ENCODE assay signal across 8 cellular contexts in genomic region chr10:124530215-124530665, GRCh38.
DNase-seq lines count a peak whose midpoint lies in the region; ATAC-seq and TF ChIP-seq lines count a peak whose summit lies in the region.

No MANE protein-coding gene starts in this region.

- 0 out of 22 replicates have a peak overlapping the region, but pooled peaks of 2 of the 11 experiments have one; percentile 17 to 24 for H3K9ac ChIP-seq in BLaER1 treated with 17β-estradiol and CSF1 and Interleukin-3, amounts not matched to agents 10 nM and 100 nM
- H3K9ac ChIP-seq in mesenchymal stem cell (ENCODE audit: low read length) = peak overlapping the region; percentile 55

- DNase-seq in NCI-H69 (lab: John Stamatoyannopoulos, UW) = peak; percentile 79
- DNase-seq in activated CD4-positive, alpha-beta memory T cell treated with anti-CD3 and anti-CD28 coated beads, Interleukin-2, amount 10 ng/mL, durations not matched to agents 7 days and 5 days = peak; percentile 88
- peak; percentile 85 to 92 (median 89) for DNase-seq in dorsolateral prefrontal cortex
- peak; percentile 83 for DNase-seq in mesenchymal stem cell
- peak; percentile 80 for DNase-seq in stimulated activated CD8-positive, alpha-beta memory T cell treated with anti-CD3 and anti-CD28 coated beads, Interleukin-15, amount 100 ng/mL, for 24 hours (ENCODE audit: low read depth)

- no peak overlapping the region for H3K4me3 ChIP-seq in BLaER1 treated with 17β-estradiol and CSF1 and Interleukin-3, amounts not matched to agents 10 nM and 100 nM
- H3K4me3 ChIP-seq in dorsolateral prefrontal cortex = peak overlapping the region in 9 of 59 donors; percentile 5 to 39 (median 28)
- H3K4me3 ChIP-seq in mesenchymal stem cell (ENCODE audit: insufficient read depth in 1 of 2, low read depth in 1 of 2, low read length in 2 of 2) = no peak overlapping the region

- H3K18ac ChIP-seq in mesenchymal stem cell (ENCODE audit: low read depth in 1 of 2, low read length in 2 of 2) = peak overlapping the region; percentile 29 to 74

- H3K36me3 ChIP-seq in BLaER1 treated with 17β-estradiol and CSF1 and Interleukin-3, amounts not matched to agents 10 nM and 100 nM = no peaks in the 10 kb centered on the region
- H3K36me3 ChIP-seq in mesenchymal stem cell (ENCODE audit: control insufficient read depth in 1 of 2, insufficient read depth in 2 of 2, low read depth in 1 of 2, low read length in 2 of 2) = no peaks in the 10 kb centered on the region

- peak overlapping the region in 1 of 2 experiments; percentile 91 for H3K14ac ChIP-seq in mesenchymal stem cell (ENCODE audit: low read length in 2 of 2)

- H3K4me1 Mint-ChIP-seq in activated CD4-positive, alpha-beta memory T cell treated with anti-CD3 and anti-CD28 coated beads, Interleukin-2, amount 10 ng/mL, durations not matched to agents 7 days and 5 days = peaks cover 4% of the 10 kb centered on the region

- H2AFZ ChIP-seq in mesenchymal stem cell (ENCODE audit: low read depth, low read length) = peak overlapping the region; percentile 76

- 17% methylated on average over 18 of the region's 18 CpGs for WGBS in mesenchymal stem cell

- H2BK15ac ChIP-seq in mesenchymal stem cell (ENCODE audit: low read depth, poor library complexity, severe bottlenecking) = no peak overlapping the region

- POLR2A ChIA-PET in activated CD4-positive, alpha-beta memory T cell treated with anti-CD3 and anti-CD28 coated beads, Interleukin-2, amount 10 ng/mL, durations not matched to agents 7 days and 5 days (lab: Charles Lee) = interaction anchor here (1.0 to 1.6 kb wide), 3 partner anchors 167 to 215 kb away, joined by 4 to 6 read pairs (median 6); no protein-coding TSS in a partner anchor

- peak; percentile 23 to 95 (median 86) for TF ChIP-seq CTCF in dorsolateral prefrontal cortex (IDR thresholded peaks at IDR 0.05 in 54 of 56, conservative IDR thresholded peaks at IDR 0.05 in 2 of 56; ENCODE audit: low read depth in 1 of 56, partially characterized antibody in 56 of 56)

- no peaks in the 10 kb centered on the region for H3K9me3 Mint-ChIP-seq in activated CD4-positive, alpha-beta memory T cell treated with anti-CD3 and anti-CD28 coated beads, Interleukin-2, amount 10 ng/mL, durations not matched to agents 7 days and 5 days

- no peak overlapping the region for H3K27ac ChIP-seq in BLaER1 treated with 17β-estradiol and CSF1 and Interleukin-3, amounts not matched to agents 10 nM and 100 nM
- H3K27ac ChIP-seq in dorsolateral prefrontal cortex (peak overlapping the region in 14 of 59 donors; percentile 7 to 71 (median 42)), mesenchymal stem cell (ENCODE audit: low read length, poor library complexity, severe bottlenecking) (no peak overlapping the region)

- peak; percentile 87 for ATAC-seq in GM19025 (IDR thresholded peaks at IDR 0.05; ENCODE audit: low read depth, unreplicated experiment)
- ATAC-seq in HG03159 (IDR thresholded peaks at IDR 0.05; ENCODE audit: unreplicated experiment) = peak; percentile 88

- peak overlapping the region; percentile 8 to 69 (median 48); a peak in 19 of 22 replicates for H3K4me2 ChIP-seq in BLaER1 treated with 17β-estradiol and CSF1 and Interleukin-3, amounts not matched to agents 10 nM and 100 nM
- no peak overlapping the region for H3K4me2 ChIP-seq in mesenchymal stem cell (ENCODE audit: low read length, poor library complexity, severe bottlenecking)

- intact Hi-C loops in dorsolateral prefrontal cortex (cut with DNase I) = loop anchor here (2.0 to 10.0 kb wide), 4 partner anchors 68 to 297 kb away; partner anchors contain the start of genes ABRAXAS2 (in 1 of the 2) and LHPP (in 1 of the 2)

- H4K8ac ChIP-seq in mesenchymal stem cell (ENCODE audit: low read length) = peak overlapping the region; percentile 85

- H2BK5ac ChIP-seq in mesenchymal stem cell (ENCODE audit: low read depth, low read length, poor library complexity, severe bottlenecking) = no peak overlapping the region

- H2BK120ac ChIP-seq in mesenchymal stem cell (ENCODE audit: low read depth, low read length) = no peak overlapping the region

- no peaks in the 10 kb centered on the region for H3K36me3 Mint-ChIP-seq in activated CD4-positive, alpha-beta memory T cell treated with anti-CD3 and anti-CD28 coated beads, Interleukin-2, amount 10 ng/mL, durations not matched to agents 7 days and 5 days (ENCODE audit: low read depth)

- no peak overlapping the region for H4K91ac ChIP-seq in mesenchymal stem cell (ENCODE audit: low read length)

- no peaks in the 10 kb centered on the region for H3K9me3 ChIP-seq in BLaER1 treated with 17β-estradiol and CSF1 and Interleukin-3, amounts not matched to agents 10 nM and 100 nM (replicated peaks in 1 of 11)
- no peaks in the 10 kb centered on the region for H3K9me3 ChIP-seq in mesenchymal stem cell (ENCODE audit: control insufficient read depth, low read length)

- peak overlapping the region in 1 of 2 experiments; percentile 26 for H2BK12ac ChIP-seq in mesenchymal stem cell (ENCODE audit: low read length in 2 of 2)

- H3K27me3 ChIP-seq in BLaER1 treated with 17β-estradiol and CSF1 and Interleukin-3, amounts not matched to agents 10 nM and 100 nM = 0 out of 22 replicates have a peak, but pooled peaks cover 0 to 4% (median 0%) of the 10 kb centered on the region in 11 experiments
- no peaks in the 10 kb centered on the region for H3K27me3 ChIP-seq in dorsolateral prefrontal cortex
- H3K27me3 ChIP-seq in mesenchymal stem cell (ENCODE audit: control insufficient read depth in 1 of 2, insufficient read depth in 1 of 2, low read length in 2 of 2) = no peaks in the 10 kb centered on the region

- H3K23ac ChIP-seq in mesenchymal stem cell (ENCODE audit: low read length in 2 of 2) = no peak overlapping the region

- H3K27ac Mint-ChIP-seq in activated CD4-positive, alpha-beta memory T cell treated with anti-CD3 and anti-CD28 coated beads, Interleukin-2, amount 10 ng/mL, durations not matched to agents 7 days and 5 days = no peak overlapping the region

- no peaks in the 10 kb centered on the region for H3K79me1 ChIP-seq in mesenchymal stem cell (replicated peaks; ENCODE audit: low read length, poor library complexity, severe bottlenecking)

- CTCF ChIA-PET in activated CD4-positive, alpha-beta memory T cell treated with anti-CD3 and anti-CD28 coated beads, Interleukin-2, amount 10 ng/mL, durations not matched to agents 7 days and 5 days (lab: Charles Lee) = interaction anchor here (0.6 to 4.8 kb wide), 21 partner anchors 8 to 462 kb away, joined by 3 to 47 read pairs (median 3); no protein-coding TSS in a partner anchor

- peaks cover 0 to 5% (median 0%) of the 10 kb centered on the region in 11 experiments; a peak in 3 of 22 replicates for H4K20me1 ChIP-seq in BLaER1 treated with 17β-estradiol and CSF1 and Interleukin-3, amounts not matched to agents 10 nM and 100 nM

- peaks cover 16 to 73% (median 43%) of the 10 kb centered on the region in 10 experiments for H3K4me1 ChIP-seq in BLaER1 treated with 17β-estradiol and CSF1 and Interleukin-3, amounts not matched to agents 10 nM and 100 nM
- peaks cover 8% of the 10 kb centered on the region for H3K4me1 ChIP-seq in mesenchymal stem cell (ENCODE audit: control insufficient read depth, insufficient read depth, low read depth, low read length)

- peak overlapping the region in 1 of 2 experiments; percentile 32 for H3K4ac ChIP-seq in mesenchymal stem cell (ENCODE audit: low read depth in 1 of 2, low read length in 2 of 2)

- H2AK5ac ChIP-seq in mesenchymal stem cell (ENCODE audit: low read length, severe bottlenecking) = no peak overlapping the region

- peaks cover 3% of the 10 kb centered on the region for H3K27me3 Mint-ChIP-seq in activated CD4-positive, alpha-beta memory T cell treated with anti-CD3 and anti-CD28 coated beads, Interleukin-2, amount 10 ng/mL, durations not matched to agents 7 days and 5 days

- no peak overlapping the region for H3K4me3 Mint-ChIP-seq in activated CD4-positive, alpha-beta memory T cell treated with anti-CD3 and anti-CD28 coated beads, Interleukin-2, amount 10 ng/mL, durations not matched to agents 7 days and 5 days
